Comparison of ENCODE assay signal across 33 cellular contexts in the genomic region with DNA sequence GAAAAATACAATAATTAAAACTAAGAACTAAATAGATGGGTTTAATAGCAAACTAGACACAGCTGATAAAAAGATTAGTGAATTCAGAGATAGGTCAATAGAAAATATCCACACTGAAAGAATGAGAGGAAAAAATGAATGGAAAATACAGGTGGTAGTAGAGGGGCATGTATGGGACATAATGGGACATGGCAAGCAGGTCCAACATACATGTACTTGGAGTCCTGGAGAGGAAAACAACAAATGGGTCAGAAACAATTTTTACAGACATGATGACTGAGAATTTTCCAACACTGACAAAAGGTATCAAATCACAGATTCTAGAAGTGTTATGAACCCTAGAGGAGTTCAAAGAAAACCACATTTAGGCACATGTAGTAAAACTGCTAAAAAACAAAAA.
DNase-seq lines count a peak whose midpoint lies in the region; ATAC-seq, FAIRE-seq and TF ChIP-seq lines count a peak whose summit lies in the region.
"Had no signal": no experiment of that assay in that cellular context is flagged by ENCODE, and none has a peak within 500 bp of the region (broad histone marks: within the 10 kb centered on the region; RNA-seq: fewer than 3 reads in every experiment).

No MANE protein-coding gene starts in this region.

- ATAC-seq in A549: no peak
- ATAC-seq: CD8-positive, alpha-beta T cell had no signal

- TF ChIP-seq POLR2A in A549 (IDR thresholded peaks at IDR 0.05; ENCODE audit: low read length) (no peak), H54 (IDR thresholded peaks at IDR 0.05; ENCODE audit: low read depth, low read length) (no peak)

- H3K14ac ChIP-seq in trophoblast cell (ENCODE audit: low read length): no peak overlapping the region

- POLR2A ChIA-PET in A549 (lab: Yijun Ruan, JAX): no interaction called here
- POLR2A ChIA-PET in HEK293 (lab: Yijun Ruan, JAX): no interaction called here

- H3K27ac ChIP-seq in A549: no peak overlapping the region
- no peak overlapping the region for H3K27ac ChIP-seq in HEK293 (ENCODE audit: extremely low read depth, low read depth, low read length)
- no peak overlapping the region for H3K27ac ChIP-seq in trophoblast cell (ENCODE audit: low read depth, low read length)
- H3K27ac ChIP-seq: 22Rv1; BLaER1; BLaER1 treated with 17β-estradiol and CSF1 and Interleukin-3, amounts not matched to agents 10 nM and 100 nM; C4-2B had no signal

- H3K9me3 ChIP-seq in A549 (no peaks in the 10 kb centered on the region), HEK293 (ENCODE audit: control insufficient read depth, insufficient read depth, low read depth, low read length) (no peaks in the 10 kb centered on the region), trophoblast cell (ENCODE audit: insufficient read depth, low read depth, low read length) (no peaks in the 10 kb centered on the region)
- H3K9me3 ChIP-seq: BE2C; BLaER1; BLaER1 treated with 17β-estradiol and CSF1 and Interleukin-3, amounts not matched to agents 10 nM and 100 nM; Caco-2 had no signal

- peak; percentile 51 for FAIRE-seq in A549 (lab: Jason Lieb, UNC)
- FAIRE-seq in H54 (lab: Jason Lieb, UNC): no peak
- FAIRE-seq: A204.1, D721Med had no signal

- intact Hi-C loops in Calu3 (cut with micrococcal nuclease; ENCODE audit: unreplicated experiment): no loop called here

- no peak overlapping the region for H3K4me3 Mint-ChIP-seq in Calu3 (ENCODE audit: low read depth, unreplicated experiment)
- H3K4me3 Mint-ChIP-seq: B cell; CD14-positive monocyte; CD4-positive, alpha-beta memory T cell; CD4-positive, alpha-beta T cell; CD4-positive, CD25-positive, alpha-beta regulatory T cell; CD8-positive, alpha-beta memory T cell; CD8-positive, alpha-beta T cell had no signal

- peaks cover 7% of the 10 kb centered on the region for H3K36me3 Mint-ChIP-seq in Calu3 (ENCODE audit: insufficient read depth, unreplicated experiment)

- no peak for DNase-seq in A549 (ENCODE audit: low read depth in 1 of 2, low spot score in 1 of 2)
- no peak for DNase-seq in Calu3
- DNase-seq in H54 (ENCODE audit: insufficient read length, low spot score): no peak
- no peak for DNase-seq in trophoblast cell
- DNase-seq in GM19240 (ENCODE audit: insufficient read length, low spot score): no peak
- DNase-seq: 8988T; ACHN; AML-193; BE2C; C1 segment of cervical spinal cord; Caco-2; CD4-positive, alpha-beta memory T cell; CD4-positive, alpha-beta T cell; CD4-positive, CD25-positive, alpha-beta regulatory T cell; CD8-positive, alpha-beta memory T cell; CD8-positive, alpha-beta T cell; COR-L47; DMS 273 treated with DMSO at 0.1 percent for 48 hours; DMS153; DMS53; DMS79; DMS79 treated with DMSO at 0.1 percent for 48 hours; DND-41; EL had no signal

- H3K4me1 ChIP-seq in A549: no peaks in the 10 kb centered on the region
- no peaks in the 10 kb centered on the region for H3K4me1 ChIP-seq in HEK293 (ENCODE audit: control insufficient read depth, insufficient read depth, low read length)
- H3K4me1 ChIP-seq in trophoblast cell (ENCODE audit: control insufficient read depth in 1 of 2, insufficient read depth in 2 of 2, low read length in 2 of 2): no peaks in the 10 kb centered on the region
- H3K4me1 ChIP-seq: BE2C, BLaER1, Caco-2 had no signal

- H3K4me1 Mint-ChIP-seq in Calu3 (ENCODE audit: low read depth, unreplicated experiment): no peaks in the 10 kb centered on the region
- H3K4me1 Mint-ChIP-seq: B cell, CD14-positive monocyte had no signal

- no peak overlapping the region for H2BK120ac ChIP-seq in trophoblast cell (ENCODE audit: insufficient read depth, low read length, poor library complexity)

- H3K9me3 Mint-ChIP-seq in Calu3 (ENCODE audit: low read depth, unreplicated experiment): no peaks in the 10 kb centered on the region
- H3K9me3 Mint-ChIP-seq: CD4-positive, alpha-beta memory T cell; CD4-positive, alpha-beta T cell; CD4-positive, CD25-positive, alpha-beta regulatory T cell; CD8-positive, alpha-beta T cell had no signal

- H3K79me1 ChIP-seq in trophoblast cell (ENCODE audit: low read length): no peaks in the 10 kb centered on the region

- no peak for TF ChIP-seq RAD21 in A549 (conservative IDR thresholded peaks at IDR 0.05 in 1 of 2, IDR thresholded peaks at IDR 0.05 in 1 of 2)

- no peaks in the 10 kb centered on the region for H3K79me2 ChIP-seq in trophoblast cell (ENCODE audit: control insufficient read depth, insufficient read depth, low read length, poor library complexity)

- H2BK5ac ChIP-seq in trophoblast cell (ENCODE audit: low read depth, low read length, poor library complexity): no peak overlapping the region

- no peaks in the 10 kb centered on the region for H3K27me3 ChIP-seq in trophoblast cell (ENCODE audit: insufficient read depth, low read length)
- H3K27me3 ChIP-seq: BE2C; BLaER1; BLaER1 treated with 17β-estradiol and CSF1 and Interleukin-3, amounts not matched to agents 10 nM and 100 nM had no signal

- H2AFZ ChIP-seq in trophoblast cell (ENCODE audit: insufficient read depth, low read length, poor library complexity): no peak overlapping the region

- peak overlapping the region; percentile 14 for H3K27ac Mint-ChIP-seq in Calu3 (ENCODE audit: unreplicated experiment)
- H3K27ac Mint-ChIP-seq: B cell; CD4-positive, alpha-beta memory T cell; CD4-positive, alpha-beta T cell; CD4-positive, CD25-positive, alpha-beta regulatory T cell; CD8-positive, alpha-beta T cell had no signal

- TF ChIP-seq EP300 in A549 (IDR thresholded peaks at IDR 0.05): no peak

- no peak overlapping the region for H3K23ac ChIP-seq in trophoblast cell (ENCODE audit: low read length)

- no peak overlapping the region for H2AK5ac ChIP-seq in trophoblast cell (ENCODE audit: low read length)

- no peak overlapping the region for H4K8ac ChIP-seq in trophoblast cell (ENCODE audit: low read depth, low read length)

- no peaks in the 10 kb centered on the region for H3K27me3 Mint-ChIP-seq in Calu3 (ENCODE audit: unreplicated experiment)
- H3K27me3 Mint-ChIP-seq: B cell; CD4-positive, alpha-beta memory T cell; CD4-positive, alpha-beta T cell; CD4-positive, CD25-positive, alpha-beta regulatory T cell; CD8-positive, alpha-beta memory T cell had no signal

- no TSS peak for BruUV-seq in Calu3 (replicated peaks; lab: Mats Ljungman, UMichigan)

- H3K36me3 ChIP-seq in HEK293 (ENCODE audit: control insufficient read depth in 2 of 2, insufficient read depth in 1 of 2, low read length in 2 of 2) (peaks cover 0 to 12% of the 10 kb centered on the region in 2 experiments; a peak in 1 of 3 replicates), trophoblast cell (ENCODE audit: control insufficient read depth in 1 of 2, insufficient read depth in 2 of 2, low read length in 2 of 2) (no peaks in the 10 kb centered on the region)
- H3K36me3 ChIP-seq: BE2C, BLaER1 had no signal

- TF ChIP-seq CTCF in A549 (IDR thresholded peaks at IDR 0.05) (no peak), Calu3 (IDR thresholded peaks at IDR 0.05; ENCODE audit: unreplicated experiment) (no peak), HEK293 (tag by site-specific recombination; IDR thresholded peaks at IDR 0.05) (no peak)

- H3K18ac ChIP-seq in trophoblast cell (ENCODE audit: low read length): no peak overlapping the region

- H2BK12ac ChIP-seq in trophoblast cell (ENCODE audit: low read length): no peak overlapping the region

- H3K4me3 ChIP-seq in A549 (no peak overlapping the region), HEK293 (ENCODE audit: low read depth, low read length) (no peak overlapping the region), trophoblast cell (ENCODE audit: low read depth, low read length) (no peak overlapping the region)
- H3K4me3 ChIP-seq: BLaER1; BLaER1 treated with 17β-estradiol and CSF1 and Interleukin-3, amounts not matched to agents 10 nM and 100 nM had no signal

- CTCF ChIA-PET in A549 (lab: Yijun Ruan, JAX): interaction anchor here (0.8 to 5.1 kb wide), 2 partner anchors 26 to 490 kb away, joined by 3 to 20 read pairs; no protein-coding TSS in a partner anchor
- CTCF ChIA-PET in Calu3 (lab: Charles Lee): no interaction called here
- CTCF ChIA-PET in HEK293 (lab: Yijun Ruan, JAX): interaction anchor here (0.5 to 0.7 kb wide), 3 partner anchors 26 to 448 kb away, joined by 3 to 5 read pairs (median 4); no protein-coding TSS in a partner anchor

- no peak overlapping the region for H4K12ac ChIP-seq in trophoblast cell (ENCODE audit: low read depth, low read length)

- H3K9ac ChIP-seq in trophoblast cell (ENCODE audit: low read length): no peak overlapping the region
- H3K9ac ChIP-seq: BLaER1; BLaER1 treated with 17β-estradiol and CSF1 and Interleukin-3, amounts not matched to agents 10 nM and 100 nM had no signal

- H4K91ac ChIP-seq in trophoblast cell (ENCODE audit: low read depth, low read length): no peak overlapping the region

- H3K4me2 ChIP-seq in A549: no peak overlapping the region
- no peak overlapping the region for H3K4me2 ChIP-seq in trophoblast cell (ENCODE audit: low read length)
- H3K4me2 ChIP-seq: BLaER1; BLaER1 treated with 17β-estradiol and CSF1 and Interleukin-3, amounts not matched to agents 10 nM and 100 nM had no signal

- H3K4ac ChIP-seq in trophoblast cell (ENCODE audit: low read depth, low read length): no peak overlapping the region

TF ChIP-seq in A549, 52 proteins besides CTCF, POLR2A, EP300 and RAD21:
- TF ChIP-seq RARB (CRISPR knock-in tag; IDR thresholded peaks at IDR 0.05) (no peak), TFCP2L1 (CRISPR knock-in tag; IDR thresholded peaks at IDR 0.05) (no peak), EHMT2 (IDR thresholded peaks at IDR 0.05; ENCODE audit: low read depth) (no peak), GATA3 (IDR thresholded peaks at IDR 0.05; ENCODE audit: borderline replicate concordance) (no peak), KDM5A (IDR thresholded peaks at IDR 0.05) (no peak)

TF ChIP-seq in HEK293, 187 proteins besides CTCF, POLR2A, EP300 and RAD21 (continues in another document):
- TF ChIP-seq, protein P1, sequence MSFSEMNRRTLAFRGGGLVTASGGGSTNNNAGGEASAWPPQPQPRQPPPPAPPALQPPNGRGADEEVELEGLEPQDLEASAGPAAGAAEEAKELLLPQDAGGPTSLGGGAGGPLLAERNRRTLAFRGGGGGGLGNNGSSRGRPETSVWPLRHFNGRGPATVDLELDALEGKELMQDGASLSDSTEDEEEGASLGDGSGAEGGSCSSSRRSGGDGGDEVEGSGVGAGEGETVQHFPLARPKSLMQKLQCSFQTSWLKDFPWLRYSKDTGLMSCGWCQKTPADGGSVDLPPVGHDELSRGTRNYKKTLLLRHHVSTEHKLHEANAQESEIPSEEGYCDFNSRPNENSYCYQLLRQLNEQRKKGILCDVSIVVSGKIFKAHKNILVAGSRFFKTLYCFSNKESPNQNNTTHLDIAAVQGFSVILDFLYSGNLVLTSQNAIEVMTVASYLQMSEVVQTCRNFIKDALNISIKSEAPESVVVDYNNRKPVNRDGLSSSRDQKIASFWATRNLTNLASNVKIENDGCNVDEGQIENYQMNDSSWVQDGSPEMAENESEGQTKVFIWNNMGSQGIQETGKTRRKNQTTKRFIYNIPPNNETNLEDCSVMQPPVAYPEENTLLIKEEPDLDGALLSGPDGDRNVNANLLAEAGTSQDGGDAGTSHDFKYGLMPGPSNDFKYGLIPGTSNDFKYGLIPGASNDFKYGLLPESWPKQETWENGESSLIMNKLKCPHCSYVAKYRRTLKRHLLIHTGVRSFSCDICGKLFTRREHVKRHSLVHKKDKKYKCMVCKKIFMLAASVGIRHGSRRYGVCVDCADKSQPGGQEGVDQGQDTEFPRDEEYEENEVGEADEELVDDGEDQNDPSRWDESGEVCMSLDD (tag by site-specific recombination; IDR thresholded peaks at IDR 0.05): no peak
- TF ChIP-seq ZNF133 (tag by site-specific recombination; IDR thresholded peaks at IDR 0.05): peak; percentile 98
